In genomic region chr11:111851067-111851466, GRCh38 we compare ENCODE assay signal across 1 cellular context.
TF ChIP-seq lines count a peak whose summit lies in the region.

No MANE protein-coding gene starts in this region.

TF ChIP-seq in HepG2, 621 proteins besides CTCF, POLR2A, EP300 and RAD21:
- TF ChIP-seq FOXO1 (CRISPR knock-in tag; IDR thresholded peaks at IDR 0.05) (no peak), ZNF589 (CRISPR knock-in tag; conservative IDR thresholded peaks at IDR 0.05) (no peak), BATF2 (CRISPR knock-in tag; IDR thresholded peaks at IDR 0.05) (no peak), CHD2 (IDR thresholded peaks at IDR 0.05; ENCODE audit: low read depth, low read length) (no peak), HOXA9 (CRISPR knock-in tag; IDR thresholded peaks at IDR 0.05; ENCODE audit: borderline replicate concordance) (no peak), SMARCC2 (IDR thresholded peaks at IDR 0.05) (no peak)
